In genomic region chr3:45665101-45665572, GRCh38 we compare ENCODE assay signal across 1 cellular context.
TF ChIP-seq lines count a peak whose summit lies in the region.

No MANE protein-coding gene starts in this region.

TF ChIP-seq in K562, 482 proteins besides CTCF, POLR2A, EP300 and RAD21 (continued from another document and continues in another):
- TF ChIP-seq TGIF2 (CRISPR knock-in tag; IDR thresholded peaks at IDR 0.05) (no peak), ZEB2 (IDR thresholded peaks at IDR 0.05) (peak; percentile 64), GATAD2A (IDR thresholded peaks at IDR 0.05) (no peak), XRCC4 (IDR thresholded peaks at IDR 0.05; ENCODE audit: extremely low read depth, insufficient read depth, insufficient read length) (no peak), KLF6 (CRISPR knock-in tag; IDR thresholded peaks at IDR 0.05; ENCODE audit: borderline replicate concordance) (no peak), RNF2 (IDR thresholded peaks at IDR 0.05) (no peak), ZNF79 (CRISPR knock-in tag; IDR thresholded peaks at IDR 0.05; ENCODE audit: low read depth) (no peak), ZC3H4 (CRISPR knock-in tag; IDR thresholded peaks at IDR 0.05; ENCODE audit: borderline replicate concordance) (no peak), SREBF2 (CRISPR knock-in tag; IDR thresholded peaks at IDR 0.05) (no peak), NBN (IDR thresholded peaks at IDR 0.05; ENCODE audit: low read depth) (peak; percentile 60; the same call in 1 of the 2 replicates), ZNF398 (CRISPR knock-in tag; IDR thresholded peaks at IDR 0.05) (no peak), ZNF175 (CRISPR knock-in tag; IDR thresholded peaks at IDR 0.05; ENCODE audit: low read depth) (no peak), SIN3B (IDR thresholded peaks at IDR 0.05; ENCODE audit: low read depth) (no peak), NCOA2 (IDR thresholded peaks at IDR 0.05; ENCODE audit: partially characterized antibody in 2 of 2) (peak in 1 of 2 experiments; percentile 52), ZNF444 (CRISPR knock-in tag; IDR thresholded peaks at IDR 0.05) (no peak), ZNF699 (CRISPR knock-in tag; IDR thresholded peaks at IDR 0.05; ENCODE audit: insufficient replicate concordance) (no peak), TBP (optimal IDR thresholded peaks at IDR 0.05; ENCODE audit: low read depth, low read length) (no peak), SMAD2 (IDR thresholded peaks at IDR 0.05; ENCODE audit: low read depth, low read length) (no peak), MAZ (CRISPR knock-in tag; conservative IDR thresholded peaks at IDR 0.05 in 1 of 2, IDR thresholded peaks at IDR 0.05 in 1 of 2) (no peak), TEAD4 (IDR thresholded peaks at IDR 0.05; ENCODE audit: low read length) (0 out of 2 replicates have a peak, but pooled peaks have one; percentile 28), TEAD4 (CRISPR knock-in tag; IDR thresholded peaks at IDR 0.05; ENCODE audit: borderline replicate concordance) (no peak), PBX2 (CRISPR knock-in tag; IDR thresholded peaks at IDR 0.05; ENCODE audit: low read depth) (no peak), PBX2 (tag; conservative IDR thresholded peaks at IDR 0.05; ENCODE audit: low read depth) (no peak), GATAD2B (IDR thresholded peaks at IDR 0.05; ENCODE audit: borderline replicate concordance) (no peak), SMAD3 (CRISPR knock-in tag; conservative IDR thresholded peaks at IDR 0.05) (no peak), ZFP30 (CRISPR knock-in tag; IDR thresholded peaks at IDR 0.05; ENCODE audit: borderline replicate concordance) (no peak), DMBX1 (CRISPR knock-in tag; IDR thresholded peaks at IDR 0.05; ENCODE audit: borderline replicate concordance) (no peak), YBX1 (IDR thresholded peaks at IDR 0.05) (no peak), SOX6 (IDR thresholded peaks at IDR 0.05) (peak; percentile 49; the same call in 1 of the 2 replicates), ZFP36 (IDR thresholded peaks at IDR 0.05; ENCODE audit: low read depth, low read length, partially characterized antibody) (no peak), PHB2 (IDR thresholded peaks at IDR 0.05; ENCODE audit: low read depth) (no peak), GATA2 (CRISPR knock-in tag; IDR thresholded peaks at IDR 0.05) (no peak), JUNB (CRISPR knock-in tag; conservative IDR thresholded peaks at IDR 0.05) (no peak), MYBL2 (IDR thresholded peaks at IDR 0.05; ENCODE audit: low read depth) (no peak), MYBL2 (CRISPR knock-in tag; IDR thresholded peaks at IDR 0.05; ENCODE audit: borderline replicate concordance) (no peak), IFI16 (CRISPR knock-in tag; IDR thresholded peaks at IDR 0.05) (no peak), ZBTB43 (CRISPR knock-in tag; IDR thresholded peaks at IDR 0.05) (no peak), TCFL5 (CRISPR knock-in tag; conservative IDR thresholded peaks at IDR 0.05) (no peak), ZNF239 (CRISPR knock-in tag; IDR thresholded peaks at IDR 0.05) (no peak), DPF2 (IDR thresholded peaks at IDR 0.05) (peak; percentile 46; the same call in 1 of the 2 replicates), ZNF184 (CRISPR knock-in tag; IDR thresholded peaks at IDR 0.05) (no peak), ZNF23 (CRISPR knock-in tag; IDR thresholded peaks at IDR 0.05) (no peak), ZNF224 (CRISPR knock-in tag; IDR thresholded peaks at IDR 0.05) (no peak), BHLHE40 (IDR thresholded peaks at IDR 0.05; ENCODE audit: low read length) (no peak), HES1 (IDR thresholded peaks at IDR 0.05; ENCODE audit: low read depth) (no peak), NR2C2 (CRISPR knock-in tag; IDR thresholded peaks at IDR 0.05) (no peak), NR2C2 (tag; IDR thresholded peaks at IDR 0.05) (no peak), ZNF253 (CRISPR knock-in tag; conservative IDR thresholded peaks at IDR 0.05) (no peak), EWSR1 (IDR thresholded peaks at IDR 0.05; ENCODE audit: borderline replicate concordance, low read depth, partially characterized antibody) (no peak), E2F3 (CRISPR knock-in tag; IDR thresholded peaks at IDR 0.05) (no peak), ZNF696 (CRISPR knock-in tag; conservative IDR thresholded peaks at IDR 0.05) (no peak), ZKSCAN1 (IDR thresholded peaks at IDR 0.05; ENCODE audit: low read depth, low read length) (no peak), MIER1 (IDR thresholded peaks at IDR 0.05; ENCODE audit: low read depth) (no peak), EP400 (IDR thresholded peaks at IDR 0.05) (no peak), SIRT6 (IDR thresholded peaks at IDR 0.05; ENCODE audit: low read depth, low read length) (no peak)
- TF ChIP-seq, protein P1, sequence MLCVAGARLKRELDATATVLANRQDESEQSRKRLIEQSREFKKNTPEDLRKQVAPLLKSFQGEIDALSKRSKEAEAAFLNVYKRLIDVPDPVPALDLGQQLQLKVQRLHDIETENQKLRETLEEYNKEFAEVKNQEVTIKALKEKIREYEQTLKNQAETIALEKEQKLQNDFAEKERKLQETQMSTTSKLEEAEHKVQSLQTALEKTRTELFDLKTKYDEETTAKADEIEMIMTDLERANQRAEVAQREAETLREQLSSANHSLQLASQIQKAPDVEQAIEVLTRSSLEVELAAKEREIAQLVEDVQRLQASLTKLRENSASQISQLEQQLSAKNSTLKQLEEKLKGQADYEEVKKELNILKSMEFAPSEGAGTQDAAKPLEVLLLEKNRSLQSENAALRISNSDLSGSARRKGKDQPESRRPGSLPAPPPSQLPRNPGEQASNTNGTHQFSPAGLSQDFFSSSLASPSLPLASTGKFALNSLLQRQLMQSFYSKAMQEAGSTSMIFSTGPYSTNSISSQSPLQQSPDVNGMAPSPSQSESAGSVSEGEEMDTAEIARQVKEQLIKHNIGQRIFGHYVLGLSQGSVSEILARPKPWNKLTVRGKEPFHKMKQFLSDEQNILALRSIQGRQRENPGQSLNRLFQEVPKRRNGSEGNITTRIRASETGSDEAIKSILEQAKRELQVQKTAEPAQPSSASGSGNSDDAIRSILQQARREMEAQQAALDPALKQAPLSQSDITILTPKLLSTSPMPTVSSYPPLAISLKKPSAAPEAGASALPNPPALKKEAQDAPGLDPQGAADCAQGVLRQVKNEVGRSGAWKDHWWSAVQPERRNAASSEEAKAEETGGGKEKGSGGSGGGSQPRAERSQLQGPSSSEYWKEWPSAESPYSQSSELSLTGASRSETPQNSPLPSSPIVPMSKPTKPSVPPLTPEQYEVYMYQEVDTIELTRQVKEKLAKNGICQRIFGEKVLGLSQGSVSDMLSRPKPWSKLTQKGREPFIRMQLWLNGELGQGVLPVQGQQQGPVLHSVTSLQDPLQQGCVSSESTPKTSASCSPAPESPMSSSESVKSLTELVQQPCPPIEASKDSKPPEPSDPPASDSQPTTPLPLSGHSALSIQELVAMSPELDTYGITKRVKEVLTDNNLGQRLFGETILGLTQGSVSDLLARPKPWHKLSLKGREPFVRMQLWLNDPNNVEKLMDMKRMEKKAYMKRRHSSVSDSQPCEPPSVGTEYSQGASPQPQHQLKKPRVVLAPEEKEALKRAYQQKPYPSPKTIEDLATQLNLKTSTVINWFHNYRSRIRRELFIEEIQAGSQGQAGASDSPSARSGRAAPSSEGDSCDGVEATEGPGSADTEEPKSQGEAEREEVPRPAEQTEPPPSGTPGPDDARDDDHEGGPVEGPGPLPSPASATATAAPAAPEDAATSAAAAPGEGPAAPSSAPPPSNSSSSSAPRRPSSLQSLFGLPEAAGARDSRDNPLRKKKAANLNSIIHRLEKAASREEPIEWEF (CRISPR knock-in tag; IDR thresholded peaks at IDR 0.05): no peak
- TF ChIP-seq, protein P2, sequence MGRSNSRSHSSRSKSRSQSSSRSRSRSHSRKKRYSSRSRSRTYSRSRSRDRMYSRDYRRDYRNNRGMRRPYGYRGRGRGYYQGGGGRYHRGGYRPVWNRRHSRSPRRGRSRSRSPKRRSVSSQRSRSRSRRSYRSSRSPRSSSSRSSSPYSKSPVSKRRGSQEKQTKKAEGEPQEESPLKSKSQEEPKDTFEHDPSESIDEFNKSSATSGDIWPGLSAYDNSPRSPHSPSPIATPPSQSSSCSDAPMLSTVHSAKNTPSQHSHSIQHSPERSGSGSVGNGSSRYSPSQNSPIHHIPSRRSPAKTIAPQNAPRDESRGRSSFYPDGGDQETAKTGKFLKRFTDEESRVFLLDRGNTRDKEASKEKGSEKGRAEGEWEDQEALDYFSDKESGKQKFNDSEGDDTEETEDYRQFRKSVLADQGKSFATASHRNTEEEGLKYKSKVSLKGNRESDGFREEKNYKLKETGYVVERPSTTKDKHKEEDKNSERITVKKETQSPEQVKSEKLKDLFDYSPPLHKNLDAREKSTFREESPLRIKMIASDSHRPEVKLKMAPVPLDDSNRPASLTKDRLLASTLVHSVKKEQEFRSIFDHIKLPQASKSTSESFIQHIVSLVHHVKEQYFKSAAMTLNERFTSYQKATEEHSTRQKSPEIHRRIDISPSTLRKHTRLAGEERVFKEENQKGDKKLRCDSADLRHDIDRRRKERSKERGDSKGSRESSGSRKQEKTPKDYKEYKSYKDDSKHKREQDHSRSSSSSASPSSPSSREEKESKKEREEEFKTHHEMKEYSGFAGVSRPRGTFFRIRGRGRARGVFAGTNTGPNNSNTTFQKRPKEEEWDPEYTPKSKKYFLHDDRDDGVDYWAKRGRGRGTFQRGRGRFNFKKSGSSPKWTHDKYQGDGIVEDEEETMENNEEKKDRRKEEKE (IDR thresholded peaks at IDR 0.05; ENCODE audit: borderline replicate concordance in 1 of 2, control insufficient read depth in 1 of 2, low read depth in 2 of 2, low read length in 1 of 2): no peak
- TF ChIP-seq, protein P3, sequence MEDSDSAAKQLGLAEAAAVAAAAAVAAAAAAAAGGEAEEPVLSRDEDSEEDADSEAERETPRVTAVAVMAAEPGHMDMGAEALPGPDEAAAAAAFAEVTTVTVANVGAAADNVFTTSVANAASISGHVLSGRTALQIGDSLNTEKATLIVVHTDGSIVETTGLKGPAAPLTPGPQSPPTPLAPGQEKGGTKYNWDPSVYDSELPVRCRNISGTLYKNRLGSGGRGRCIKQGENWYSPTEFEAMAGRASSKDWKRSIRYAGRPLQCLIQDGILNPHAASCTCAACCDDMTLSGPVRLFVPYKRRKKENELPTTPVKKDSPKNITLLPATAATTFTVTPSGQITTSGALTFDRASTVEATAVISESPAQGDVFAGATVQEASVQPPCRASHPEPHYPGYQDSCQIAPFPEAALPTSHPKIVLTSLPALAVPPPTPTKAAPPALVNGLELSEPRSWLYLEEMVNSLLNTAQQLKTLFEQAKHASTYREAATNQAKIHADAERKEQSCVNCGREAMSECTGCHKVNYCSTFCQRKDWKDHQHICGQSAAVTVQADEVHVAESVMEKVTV (CRISPR knock-in tag; IDR thresholded peaks at IDR 0.05): no peak
- TF ChIP-seq, protein P4, sequence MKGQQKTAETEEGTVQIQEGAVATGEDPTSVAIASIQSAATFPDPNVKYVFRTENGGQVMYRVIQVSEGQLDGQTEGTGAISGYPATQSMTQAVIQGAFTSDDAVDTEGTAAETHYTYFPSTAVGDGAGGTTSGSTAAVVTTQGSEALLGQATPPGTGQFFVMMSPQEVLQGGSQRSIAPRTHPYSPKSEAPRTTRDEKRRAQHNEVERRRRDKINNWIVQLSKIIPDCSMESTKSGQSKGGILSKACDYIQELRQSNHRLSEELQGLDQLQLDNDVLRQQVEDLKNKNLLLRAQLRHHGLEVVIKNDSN (CRISPR knock-in tag; IDR thresholded peaks at IDR 0.05): no peak
